9 cellular contexts compared by ENCODE assay signal in the genomic region with DNA sequence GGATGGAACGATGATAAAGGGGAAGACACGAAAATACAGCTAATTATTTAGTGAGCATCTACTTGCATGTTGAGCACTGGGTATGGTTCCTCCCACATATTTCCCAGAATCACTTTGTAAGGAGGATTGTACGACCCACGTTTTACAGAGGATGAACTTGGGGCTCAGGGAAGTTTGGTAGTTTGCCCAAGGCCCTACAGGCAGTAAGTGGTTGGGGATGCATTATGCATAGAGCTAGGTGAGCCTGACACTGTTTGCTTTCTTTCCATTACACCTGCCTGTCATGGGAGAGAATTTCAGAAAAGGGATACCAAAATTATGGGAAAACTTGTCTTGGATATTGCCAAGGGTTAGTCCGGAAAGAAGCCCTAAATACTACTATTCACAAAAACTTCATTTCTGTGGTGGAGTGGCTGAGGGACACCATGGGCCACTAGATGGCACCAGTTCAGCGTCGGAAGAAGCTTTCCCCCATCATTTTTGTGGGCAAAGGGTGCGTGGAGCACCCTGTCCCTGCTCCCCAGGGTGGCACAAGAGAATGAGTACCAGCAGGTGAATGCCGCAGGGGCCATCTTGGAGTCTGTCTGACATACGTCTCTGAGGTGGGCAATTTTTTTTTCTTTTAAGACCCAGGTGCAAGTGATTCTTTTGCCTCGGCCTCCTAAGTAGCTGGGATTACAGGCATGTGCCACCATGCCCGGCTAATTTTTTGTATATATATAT. TPM values are rescaled to one million over a fixed set of nuclear protein-coding genes. Genes with fewer than 3 reads are reported as not detected.
DNase-seq lines count a peak whose midpoint lies in the region; ATAC-seq and TF ChIP-seq lines count a peak whose summit lies in the region.
"Had no signal": no experiment of that assay in that cellular context is flagged by ENCODE, and none has a peak within 500 bp of the region (broad histone marks: within the 10 kb centered on the region; RNA-seq: fewer than 3 reads in every experiment).

No MANE protein-coding gene starts in this region.

- DNase-seq in Caco-2 (peak in 1 of 2 experiments; percentile 55), OCI-M1 (lab: John Stamatoyannopoulos, UW) (peak; percentile 81), fibroblast of the aortic adventitia (ENCODE audit: low read depth) (peak; percentile 64)
- peak; percentile 46 for DNase-seq in activated T-cell treated with anti-CD3 and anti-CD28 coated beads, Interleukin-2, amount 50 U/mL, for 4 hours

- H3K4me2 ChIP-seq in parathyroid adenoma (ENCODE audit: low read length), result no peak overlapping the region

- no peak for TF ChIP-seq EP300 in Ishikawa (IDR thresholded peaks at IDR 0.05; ENCODE audit: borderline replicate concordance)

- H3K36me3 ChIP-seq in Caco-2 (ENCODE audit: control insufficient read depth, insufficient read depth, low read length), result no peaks in the 10 kb centered on the region
- no peaks in the 10 kb centered on the region for H3K36me3 ChIP-seq in parathyroid adenoma (ENCODE audit: control insufficient read depth, insufficient read depth, low read length)

- H3K27me3 Mint-ChIP-seq in Caco-2 (ENCODE audit: insufficient read depth, unreplicated experiment), result no peaks in the 10 kb centered on the region
- H3K27me3 Mint-ChIP-seq in activated T-cell treated with anti-CD3 and anti-CD28 coated beads, Interleukin-2, amount 50 U/mL, for 4 hours (ENCODE audit: low read depth), result peaks cover 13% of the 10 kb centered on the region

- H3K27ac Mint-ChIP-seq in Caco-2 (ENCODE audit: unreplicated experiment), result no peak overlapping the region

- H3K4me1 Mint-ChIP-seq in Caco-2 (ENCODE audit: low read depth, unreplicated experiment), result no peaks in the 10 kb centered on the region
- H3K4me1 Mint-ChIP-seq in activated T-cell treated with anti-CD3 and anti-CD28 coated beads, Interleukin-2, amount 50 U/mL, for 4 hours (ENCODE audit: low read depth), result no peaks in the 10 kb centered on the region

- no peak overlapping the region for H3K4me3 ChIP-seq in Caco-2 (ENCODE audit: low read depth, low read length)
- no peak overlapping the region for H3K4me3 ChIP-seq in fibroblast of the aortic adventitia (ENCODE audit: low read depth, low read length)
- no peak overlapping the region for H3K4me3 ChIP-seq in parathyroid adenoma (ENCODE audit: low read depth, low read length)
- H3K4me3 ChIP-seq: skin epidermis had no signal

- no peaks in the 10 kb centered on the region for H3K9me3 ChIP-seq in Caco-2
- no peaks in the 10 kb centered on the region for H3K9me3 ChIP-seq in parathyroid adenoma (ENCODE audit: control insufficient read depth, low read length)

- POLR2A ChIA-PET in Caco-2 (lab: Charles Lee), result no interaction called here

- no peak overlapping the region for H3K9ac ChIP-seq in parathyroid adenoma

- H3K4me1 ChIP-seq in Caco-2, result no peaks in the 10 kb centered on the region
- no peaks in the 10 kb centered on the region for H3K4me1 ChIP-seq in parathyroid adenoma

- H2AFZ ChIP-seq in parathyroid adenoma, result no peak overlapping the region

- H3K36me3 Mint-ChIP-seq in Caco-2 (ENCODE audit: insufficient read depth, unreplicated experiment), result no peaks in the 10 kb centered on the region
- no peaks in the 10 kb centered on the region for H3K36me3 Mint-ChIP-seq in activated T-cell treated with anti-CD3 and anti-CD28 coated beads, Interleukin-2, amount 50 U/mL, for 4 hours (ENCODE audit: insufficient read depth)

- TF ChIP-seq CTCF in Caco-2 (IDR thresholded peaks at IDR 0.05; ENCODE audit: insufficient read depth in 1 of 2, low read depth in 1 of 2, low read length in 1 of 2, severe bottlenecking in 1 of 2, unreplicated experiment in 1 of 2) (peak; percentile 47 to 70), fibroblast of the aortic adventitia (IDR thresholded peaks at IDR 0.05; ENCODE audit: insufficient read depth, low read length) (peak; percentile 92), parathyroid adenoma (IDR thresholded peaks at IDR 0.05) (peak; percentile 84)

- no peaks in the 10 kb centered on the region for H3K79me2 ChIP-seq in parathyroid adenoma

- H3K27ac ChIP-seq in parathyroid adenoma, result no peak overlapping the region
- H3K27ac ChIP-seq: skin epidermis had no signal

- H3K4me3 Mint-ChIP-seq in Caco-2 (ENCODE audit: unreplicated experiment), result no peak overlapping the region
- no peak overlapping the region for H3K4me3 Mint-ChIP-seq in activated T-cell treated with anti-CD3 and anti-CD28 coated beads, Interleukin-2, amount 50 U/mL, for 4 hours

- no TSS peak for BruUV-seq in Caco-2 (replicated peaks; lab: Mats Ljungman, UMichigan)

- CTCF ChIA-PET in Caco-2 (lab: Charles Lee), result interaction anchor here (0.7 to 1.9 kb wide), 5 partner anchors 215 to 348 kb away, joined by 3 to 12 read pairs (median 3); no protein-coding TSS in a partner anchor

- H3K9me3 Mint-ChIP-seq in Caco-2 (ENCODE audit: unreplicated experiment), result no peaks in the 10 kb centered on the region
- H3K9me3 Mint-ChIP-seq in activated T-cell treated with anti-CD3 and anti-CD28 coated beads, Interleukin-2, amount 50 U/mL, for 4 hours, result no peaks in the 10 kb centered on the region

- no peaks in the 10 kb centered on the region for H3K27me3 ChIP-seq in Caco-2 (replicated peaks; ENCODE audit: control insufficient read depth, insufficient read depth, low read length)
- no peaks in the 10 kb centered on the region for H3K27me3 ChIP-seq in parathyroid adenoma (ENCODE audit: control insufficient read depth, insufficient read depth, low read length)

- peak; percentile 60 to 71 for ATAC-seq in activated T-cell treated with anti-CD3 and anti-CD28 coated beads, Interleukin-2, amount 50 U/mL, for 4 hours
- ATAC-seq in HG03159 (IDR thresholded peaks at IDR 0.05; ENCODE audit: unreplicated experiment) (no peak), HG02623 (IDR thresholded peaks at IDR 0.05; ENCODE audit: unreplicated experiment) (no peak)

- TF ChIP-seq RAD21 in Ishikawa (IDR thresholded peaks at IDR 0.05; ENCODE audit: low read depth), result peak; percentile 97

- intact Hi-C loops in Caco-2 (cut with micrococcal nuclease; ENCODE audit: unreplicated experiment), result loop anchor here (1.0 to 5.0 kb wide), 3 partner anchors 52 to 348 kb away; partner anchors contain the start of gene LIPG

TF ChIP-seq in Ishikawa, 13 proteins besides CTCF, POLR2A, EP300 and RAD21:
- no peak for TF ChIP-seq NFIC (IDR thresholded peaks at IDR 0.05)
- TF ChIP-seq YY1 (IDR thresholded peaks at IDR 0.05; ENCODE audit: low read depth), result peak; percentile 70

RNA-seq across cellular contexts. Expression of gene RPL17, which starts 18.3 kb away (rescaled TPM):
- total RNA-seq in Caco-2 (2022), result 989 and 1,037 TPM in 2 replicates
- total RNA-seq in activated T-cell treated with anti-CD3 and anti-CD28 coated beads, Interleukin-2, amount 50 U/mL, for 4 hours, result 1,000 to 10,000 TPM; 2,047 to 2,285 (median 2,225) TPM
- 3,258 and 11,376 TPM in 2 replicates for total RNA-seq in fibroblast of the aortic adventitia (ENCODE audit: low replicate concordance)

RNA-seq across cellular contexts. Expression of gene C18orf32, which starts 23.5 kb away (rescaled TPM):
- 14.0 and 14.7 TPM in 2 replicates for total RNA-seq in Caco-2 (2022)
- total RNA-seq in activated T-cell treated with anti-CD3 and anti-CD28 coated beads, Interleukin-2, amount 50 U/mL, for 4 hours, result 10 to 100 TPM; 33.0 to 43.7 (median 42.3) TPM
- total RNA-seq in fibroblast of the aortic adventitia (ENCODE audit: low replicate concordance), result 8.2 and 33.2 TPM in 2 replicates

RNA-seq across cellular contexts. Expression of gene DYM, which starts 50.1 kb away (rescaled TPM):
- 33.1 and 35.1 TPM in 2 replicates for total RNA-seq in Caco-2 (2022)
- 10 to 100 TPM; 47.3 to 54.1 (median 47.5) TPM for total RNA-seq in activated T-cell treated with anti-CD3 and anti-CD28 coated beads, Interleukin-2, amount 50 U/mL, for 4 hours
- total RNA-seq in fibroblast of the aortic adventitia (ENCODE audit: low replicate concordance), result 30.9 and 39.7 TPM in 2 replicates

RNA-seq across cellular contexts. Expression of gene LIPG, which starts 51.3 kb away (rescaled TPM):
- total RNA-seq in Caco-2 (2022) (86.7 and 87.5 TPM in 2 replicates), fibroblast of the aortic adventitia (ENCODE audit: low replicate concordance) (2.7 and 3.2 TPM in 2 replicates)
- total RNA-seq in activated T-cell treated with anti-CD3 and anti-CD28 coated beads, Interleukin-2, amount 50 U/mL, for 4 hours, result under 1 TPM; 0.13 to 0.16 (median 0.15) TPM

Comparison
In these comparisons a context has a peak if more than half of its experiments do, and no peak if none do; other contexts are left out.
1. ATAC-seq: peak in activated T-cell treated with anti-CD3 and anti-CD28 coated beads, Interleukin-2, amount 50 U/mL, for 4 hours (2 of 2); none in HG03159 (single experiment) and HG02623 (single experiment).
2. Peak in every context shown above with its lines, with median percentiles within 50 percentile points of each other: CTCF ChIP-seq.